Comparison of ENCODE assay signal across 13 cellular contexts in genomic region chr10:107546239-107546638, GRCh38.
DNase-seq lines count a peak whose midpoint lies in the region; ATAC-seq, FAIRE-seq and TF ChIP-seq lines count a peak whose summit lies in the region.
"Had no signal": no experiment of that assay in that cellular context is flagged by ENCODE, and none has a peak within 500 bp of the region (broad histone marks: within the 10 kb centered on the region; RNA-seq: fewer than 3 reads in every experiment).

No MANE protein-coding gene starts in this region.

- no peaks in the 10 kb centered on the region for H3K4me1 ChIP-seq in mucosa of descending colon (ENCODE audit: low read depth)
- no peaks in the 10 kb centered on the region for H3K4me1 ChIP-seq in kidney (ENCODE audit: control insufficient read depth in 1 of 2, insufficient read depth in 1 of 2, low read depth in 1 of 2, low read length in 2 of 2)
- H3K4me1 ChIP-seq: Caco-2 had no signal

- FAIRE-seq in kidney (lab: Jason Lieb, UNC) = no peak
- FAIRE-seq: HepG2 had no signal

- H3K9me3 ChIP-seq in mucosa of descending colon = no peaks in the 10 kb centered on the region
- no peaks in the 10 kb centered on the region for H3K9me3 ChIP-seq in kidney (ENCODE audit: control insufficient read depth in 1 of 2, low read length in 2 of 2)
- H3K9me3 ChIP-seq: Caco-2 had no signal

- intact Hi-C loops in mucosa of descending colon (cut with DNase I, micrococcal nuclease) = no loop called here
- intact Hi-C loops in kidney (cut with DNase I) = no loop called here

- no peak overlapping the region for H3K9ac ChIP-seq in kidney (ENCODE audit: low read length in 2 of 2)

- no peaks in the 10 kb centered on the region for H3K36me3 ChIP-seq in mucosa of descending colon (ENCODE audit: low read depth)
- no peaks in the 10 kb centered on the region for H3K36me3 ChIP-seq in kidney (ENCODE audit: control insufficient read depth in 1 of 2, insufficient read depth in 2 of 2, low read length in 2 of 2)

- no peak overlapping the region for H3K4me3 ChIP-seq in cardiac fibroblast (replicated peaks in 1 of 2; ENCODE audit: low read depth in 2 of 2, low read length in 2 of 2)
- H3K4me3 ChIP-seq in mucosa of descending colon = no peak overlapping the region
- H3K4me3 ChIP-seq in kidney (ENCODE audit: low read length in 2 of 2) = no peak overlapping the region

- H3K27ac ChIP-seq in kidney (ENCODE audit: low read depth in 2 of 2, low read length in 2 of 2) = no peak overlapping the region

- ATAC-seq in mucosa of descending colon (peak; percentile 21), GM21825 (IDR thresholded peaks at IDR 0.05; ENCODE audit: unreplicated experiment) (no peak)
- ATAC-seq: HepG2 had no signal

- DNase-seq in COLO829 (ENCODE audit: low spot score) (peak; percentile 70), NCI-H460 (ENCODE audit: extremely low read depth, low read depth) (peak; percentile 71), cardiac fibroblast (ENCODE audit: low read depth in 2 of 2) (peak; percentile 47 to 93), mucosa of descending colon (no peak), NCI-H1105 (lab: John Stamatoyannopoulos, UW) (no peak), NCI-H1417 (lab: John Stamatoyannopoulos, UW) (no peak), kidney (no peak)
- DNase-seq: Caco-2; effector CD8-positive, alpha-beta T cell; H9; retina had no signal

- no peak for TF ChIP-seq CTCF in cardiac fibroblast (IDR thresholded peaks at IDR 0.05; ENCODE audit: low read depth, low read length)
- TF ChIP-seq CTCF in mucosa of descending colon (IDR thresholded peaks at IDR 0.05) = no peak
- no peak for TF ChIP-seq CTCF in kidney (IDR thresholded peaks at IDR 0.05; ENCODE audit: borderline replicate concordance, extremely low read depth, insufficient read depth)

Comparison
In these comparisons a context has a peak if more than half of its experiments do, and no peak if none do; other contexts are left out.
1. DNase-seq: peak in COLO829 (single experiment), NCI-H460 (single experiment) and cardiac fibroblast (2 of 2); none in mucosa of descending colon (0 of 3), NCI-H1105 (single experiment), NCI-H1417 (0 of 3) and kidney (single experiment).